In genomic region chr19:37988758-37989635, GRCh38 we compare ENCODE assay signal across 14 cellular contexts.
DNase-seq lines count a peak whose midpoint lies in the region; ATAC-seq and TF ChIP-seq lines count a peak whose summit lies in the region.
"Had no signal": no experiment of that assay in that cellular context is flagged by ENCODE, and none has a peak within 500 bp of the region (broad histone marks: within the 10 kb centered on the region; RNA-seq: fewer than 3 reads in every experiment).

No MANE protein-coding gene starts in this region.

- CTCF ChIA-PET in HEK293 (lab: Yijun Ruan, JAX) = interaction anchor here (0.6 to 5.1 kb wide), 4 partner anchors 9 to 86 kb away, joined by 3 to 30 read pairs (median 5); no protein-coding TSS in a partner anchor

- POLR2A ChIA-PET in HEK293 (lab: Yijun Ruan, JAX) = no interaction called here

- no peak for TF ChIP-seq CTCF in HEK293 (tag by site-specific recombination; IDR thresholded peaks at IDR 0.05)
- no peak for TF ChIP-seq CTCF in RWPE2 (IDR thresholded peaks at IDR 0.05; ENCODE audit: poor library complexity, severe bottlenecking)
- no peak for TF ChIP-seq CTCF in glutamatergic neuron (IDR thresholded peaks at IDR 0.05; ENCODE audit: partially characterized antibody, unreplicated experiment)
- no peak for TF ChIP-seq CTCF in osteocyte (IDR thresholded peaks at IDR 0.05)
- no peak for TF ChIP-seq CTCF in body of pancreas (IDR thresholded peaks at IDR 0.05)

- peak overlapping the region; percentile 74 for H3K27ac Mint-ChIP-seq in glutamatergic neuron (ENCODE audit: unreplicated experiment)
- H3K27ac Mint-ChIP-seq in osteocyte (ENCODE audit: unreplicated experiment) = peak overlapping the region; percentile 82

- no peak for TF ChIP-seq POLR2A in body of pancreas (IDR thresholded peaks at IDR 0.05)

- no peak for DNase-seq in RWPE2 (ENCODE audit: low spot score)
- DNase-seq in glutamatergic neuron = no peak
- no peak for DNase-seq in osteocyte (ENCODE audit: extremely low spot score, unreplicated experiment)
- DNase-seq in body of pancreas = no peak
- DNase-seq in NCI-H146 (lab: John Stamatoyannopoulos, UW) = no peak
- DNase-seq in RPMI8226 = no peak
- DNase-seq: activated T-cell treated with anti-CD3 and anti-CD28 coated beads, Interleukin-2, amount 50 U/mL, for 4 hours; COR-L47; GOT3; stimulated activated naive CD4-positive, alpha-beta T cell treated with Interleukin-2 at 50 U/mL for 16 hours; T1000 had no signal

- H3K9me3 ChIP-seq in HEK293 (ENCODE audit: control insufficient read depth, insufficient read depth, low read depth, low read length) (no peaks in the 10 kb centered on the region), RWPE2 (ENCODE audit: severe bottlenecking) (no peaks in the 10 kb centered on the region), body of pancreas (no peaks in the 10 kb centered on the region)

- H3K27me3 ChIP-seq in RWPE2 (ENCODE audit: insufficient read depth, poor library complexity, severe bottlenecking) (no peaks in the 10 kb centered on the region), body of pancreas (no peaks in the 10 kb centered on the region)

- peak overlapping the region; percentile 21 for H3K4me3 Mint-ChIP-seq in glutamatergic neuron (ENCODE audit: unreplicated experiment)
- no peak overlapping the region for H3K4me3 Mint-ChIP-seq in osteocyte (ENCODE audit: unreplicated experiment)
- H3K4me3 Mint-ChIP-seq: activated T-cell treated with anti-CD3 and anti-CD28 coated beads, Interleukin-2, amount 50 U/mL, for 4 hours; natural killer cell treated with Interleukin-12 subunit alpha and Interleukin-12 subunit beta and Interleukin-15 and Interleukin-18, amount 100 ng/mL, for 72 hours had no signal

- H3K27ac ChIP-seq in HEK293 (ENCODE audit: extremely low read depth, low read depth, low read length) = no peak overlapping the region
- peak overlapping the region; percentile 99 for H3K27ac ChIP-seq in RWPE2 (ENCODE audit: poor library complexity, severe bottlenecking)
- H3K27ac ChIP-seq in body of pancreas = no peak overlapping the region

- intact Hi-C loops in body of pancreas (cut with DNase I) = no loop called here

- H3K4me3 ChIP-seq in HEK293 (ENCODE audit: low read depth, low read length) (no peak overlapping the region), RWPE2 (ENCODE audit: severe bottlenecking) (no peak overlapping the region), body of pancreas (no peak overlapping the region)

- H3K4me1 ChIP-seq in HEK293 (ENCODE audit: control insufficient read depth, insufficient read depth, low read length) = peaks cover 5% of the 10 kb centered on the region
- peaks cover 44% of the 10 kb centered on the region for H3K4me1 ChIP-seq in RWPE2 (ENCODE audit: insufficient read depth, poor library complexity, severe bottlenecking)
- peaks cover 34% of the 10 kb centered on the region for H3K4me1 ChIP-seq in body of pancreas

- H3K27me3 Mint-ChIP-seq in glutamatergic neuron (ENCODE audit: unreplicated experiment) (peaks cover 9% of the 10 kb centered on the region), osteocyte (ENCODE audit: unreplicated experiment) (no peaks in the 10 kb centered on the region)
- H3K27me3 Mint-ChIP-seq: natural killer cell treated with Interleukin-12 subunit alpha and Interleukin-12 subunit beta and Interleukin-15 and Interleukin-18, amount 100 ng/mL, for 72 hours had no signal

- ATAC-seq in RWPE2 (ENCODE audit: low read depth) (no peak), body of pancreas (no peak)
- ATAC-seq: activated T-cell treated with anti-CD3 and anti-CD28 coated beads, Interleukin-2, amount 50 U/mL, for 4 hours; esophagus mucosa had no signal

- H3K36me3 ChIP-seq in HEK293 (ENCODE audit: control insufficient read depth in 2 of 2, insufficient read depth in 1 of 2, low read length in 2 of 2) (no peaks in the 10 kb centered on the region; a peak in 1 of 3 replicates), RWPE2 (ENCODE audit: low read depth) (no peaks in the 10 kb centered on the region), body of pancreas (replicated peaks in 1 of 2; ENCODE audit: insufficient read depth in 1 of 2, low read depth in 2 of 2) (no peaks in the 10 kb centered on the region)

- 83 to 92% methylated on average over 13 of the region's 13 CpGs for WGBS in body of pancreas, 2 donors

- H3K4me1 Mint-ChIP-seq in glutamatergic neuron (ENCODE audit: low read depth, unreplicated experiment) (peaks cover 36% of the 10 kb centered on the region), osteocyte (ENCODE audit: unreplicated experiment) (peaks cover 21% of the 10 kb centered on the region)

- H3K9me3 Mint-ChIP-seq in glutamatergic neuron (ENCODE audit: unreplicated experiment) (peaks cover 18% of the 10 kb centered on the region), osteocyte (ENCODE audit: unreplicated experiment) (no peaks in the 10 kb centered on the region)
- H3K9me3 Mint-ChIP-seq: activated T-cell treated with anti-CD3 and anti-CD28 coated beads, Interleukin-2, amount 50 U/mL, for 4 hours; natural killer cell treated with Interleukin-12 subunit alpha and Interleukin-12 subunit beta and Interleukin-15 and Interleukin-18, amount 100 ng/mL, for 72 hours had no signal

- H3K36me3 Mint-ChIP-seq in glutamatergic neuron (ENCODE audit: unreplicated experiment) = peaks cover 1% of the 10 kb centered on the region
- no peaks in the 10 kb centered on the region for H3K36me3 Mint-ChIP-seq in osteocyte (ENCODE audit: unreplicated experiment)
- H3K36me3 Mint-ChIP-seq: natural killer cell treated with Interleukin-12 subunit alpha and Interleukin-12 subunit beta and Interleukin-15 and Interleukin-18, amount 100 ng/mL, for 72 hours had no signal

TF ChIP-seq in HEK293, 187 proteins besides CTCF, POLR2A, EP300 and RAD21:
- TF ChIP-seq ZBTB17 (tag by site-specific recombination; IDR thresholded peaks at IDR 0.05) (0 out of 2 replicates have a peak, but pooled peaks have one; percentile 15), BCL6B (tag by site-specific recombination; IDR thresholded peaks at IDR 0.05) (peak; percentile 24; the same call in 1 of the 2 replicates), ZFHX2 (tag by site-specific recombination; conservative IDR thresholded peaks at IDR 0.05) (peak; percentile 97), ZNF423 (tag by site-specific recombination; IDR thresholded peaks at IDR 0.05) (peak; percentile 80; the same call in 1 of the 2 replicates), ZIC2 (tag by site-specific recombination; IDR thresholded peaks at IDR 0.05) (peak; percentile 100), GLIS2 (tag by site-specific recombination; IDR thresholded peaks at IDR 0.05) (no peak), ZNF121 (tag by site-specific recombination; IDR thresholded peaks at IDR 0.05) (peak; percentile 90), EGR2 (tag by site-specific recombination; IDR thresholded peaks at IDR 0.05; ENCODE audit: low read depth) (peak; percentile 86), SCRT1 (tag by site-specific recombination; IDR thresholded peaks at IDR 0.05; ENCODE audit: borderline replicate concordance) (no peak), TCF7L2 (IDR thresholded peaks at IDR 0.05; ENCODE audit: borderline replicate concordance, low read depth, low read length) (no peak)
